Comparison of ENCODE assay signal across 1 cellular context in the genomic region with DNA sequence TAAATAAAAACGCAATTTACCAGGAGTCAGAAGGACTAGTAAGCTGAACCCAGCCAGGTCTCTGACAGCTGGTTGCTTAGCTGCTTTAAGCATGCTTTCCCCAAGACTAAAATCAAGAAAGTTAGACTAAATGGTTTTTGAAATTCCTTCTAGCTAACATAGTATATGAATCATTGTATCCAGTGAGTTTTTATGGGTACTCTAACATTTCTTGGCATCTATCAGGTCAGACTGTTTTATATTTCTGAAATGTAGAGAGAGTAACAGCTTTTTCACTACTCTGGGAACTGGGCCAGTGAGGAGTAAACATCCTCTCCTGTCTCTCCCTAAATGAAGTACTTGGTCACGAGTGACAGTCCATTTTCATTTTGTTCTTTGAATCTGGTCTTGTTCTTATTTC.
TF ChIP-seq lines count a peak whose summit lies in the region.

No MANE protein-coding gene starts in this region.

TF ChIP-seq in HEK293, 187 proteins besides CTCF, POLR2A, EP300 and RAD21 (continued from another document):
- TF ChIP-seq, protein P1, sequence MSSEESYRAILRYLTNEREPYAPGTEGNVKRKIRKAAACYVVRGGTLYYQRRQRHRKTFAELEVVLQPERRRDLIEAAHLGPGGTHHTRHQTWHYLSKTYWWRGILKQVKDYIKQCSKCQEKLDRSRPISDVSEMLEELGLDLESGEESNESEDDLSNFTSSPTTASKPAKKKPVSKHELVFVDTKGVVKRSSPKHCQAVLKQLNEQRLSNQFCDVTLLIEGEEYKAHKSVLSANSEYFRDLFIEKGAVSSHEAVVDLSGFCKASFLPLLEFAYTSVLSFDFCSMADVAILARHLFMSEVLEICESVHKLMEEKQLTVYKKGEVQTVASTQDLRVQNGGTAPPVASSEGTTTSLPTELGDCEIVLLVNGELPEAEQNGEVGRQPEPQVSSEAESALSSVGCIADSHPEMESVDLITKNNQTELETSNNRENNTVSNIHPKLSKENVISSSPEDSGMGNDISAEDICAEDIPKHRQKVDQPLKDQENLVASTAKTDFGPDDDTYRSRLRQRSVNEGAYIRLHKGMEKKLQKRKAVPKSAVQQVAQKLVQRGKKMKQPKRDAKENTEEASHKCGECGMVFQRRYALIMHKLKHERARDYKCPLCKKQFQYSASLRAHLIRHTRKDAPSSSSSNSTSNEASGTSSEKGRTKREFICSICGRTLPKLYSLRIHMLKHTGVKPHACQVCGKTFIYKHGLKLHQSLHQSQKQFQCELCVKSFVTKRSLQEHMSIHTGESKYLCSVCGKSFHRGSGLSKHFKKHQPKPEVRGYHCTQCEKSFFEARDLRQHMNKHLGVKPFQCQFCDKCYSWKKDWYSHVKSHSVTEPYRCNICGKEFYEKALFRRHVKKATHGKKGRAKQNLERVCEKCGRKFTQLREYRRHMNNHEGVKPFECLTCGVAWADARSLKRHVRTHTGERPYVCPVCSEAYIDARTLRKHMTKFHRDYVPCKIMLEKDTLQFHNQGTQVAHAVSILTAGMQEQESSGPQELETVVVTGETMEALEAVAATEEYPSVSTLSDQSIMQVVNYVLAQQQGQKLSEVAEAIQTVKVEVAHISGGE (tag by site-specific recombination; conservative IDR thresholded peaks at IDR 0.05; ENCODE audit: low read depth), result no peak
- TF ChIP-seq ZNF146 (tag by site-specific recombination; IDR thresholded peaks at IDR 0.05), result no peak
- TF ChIP-seq, protein P2, sequence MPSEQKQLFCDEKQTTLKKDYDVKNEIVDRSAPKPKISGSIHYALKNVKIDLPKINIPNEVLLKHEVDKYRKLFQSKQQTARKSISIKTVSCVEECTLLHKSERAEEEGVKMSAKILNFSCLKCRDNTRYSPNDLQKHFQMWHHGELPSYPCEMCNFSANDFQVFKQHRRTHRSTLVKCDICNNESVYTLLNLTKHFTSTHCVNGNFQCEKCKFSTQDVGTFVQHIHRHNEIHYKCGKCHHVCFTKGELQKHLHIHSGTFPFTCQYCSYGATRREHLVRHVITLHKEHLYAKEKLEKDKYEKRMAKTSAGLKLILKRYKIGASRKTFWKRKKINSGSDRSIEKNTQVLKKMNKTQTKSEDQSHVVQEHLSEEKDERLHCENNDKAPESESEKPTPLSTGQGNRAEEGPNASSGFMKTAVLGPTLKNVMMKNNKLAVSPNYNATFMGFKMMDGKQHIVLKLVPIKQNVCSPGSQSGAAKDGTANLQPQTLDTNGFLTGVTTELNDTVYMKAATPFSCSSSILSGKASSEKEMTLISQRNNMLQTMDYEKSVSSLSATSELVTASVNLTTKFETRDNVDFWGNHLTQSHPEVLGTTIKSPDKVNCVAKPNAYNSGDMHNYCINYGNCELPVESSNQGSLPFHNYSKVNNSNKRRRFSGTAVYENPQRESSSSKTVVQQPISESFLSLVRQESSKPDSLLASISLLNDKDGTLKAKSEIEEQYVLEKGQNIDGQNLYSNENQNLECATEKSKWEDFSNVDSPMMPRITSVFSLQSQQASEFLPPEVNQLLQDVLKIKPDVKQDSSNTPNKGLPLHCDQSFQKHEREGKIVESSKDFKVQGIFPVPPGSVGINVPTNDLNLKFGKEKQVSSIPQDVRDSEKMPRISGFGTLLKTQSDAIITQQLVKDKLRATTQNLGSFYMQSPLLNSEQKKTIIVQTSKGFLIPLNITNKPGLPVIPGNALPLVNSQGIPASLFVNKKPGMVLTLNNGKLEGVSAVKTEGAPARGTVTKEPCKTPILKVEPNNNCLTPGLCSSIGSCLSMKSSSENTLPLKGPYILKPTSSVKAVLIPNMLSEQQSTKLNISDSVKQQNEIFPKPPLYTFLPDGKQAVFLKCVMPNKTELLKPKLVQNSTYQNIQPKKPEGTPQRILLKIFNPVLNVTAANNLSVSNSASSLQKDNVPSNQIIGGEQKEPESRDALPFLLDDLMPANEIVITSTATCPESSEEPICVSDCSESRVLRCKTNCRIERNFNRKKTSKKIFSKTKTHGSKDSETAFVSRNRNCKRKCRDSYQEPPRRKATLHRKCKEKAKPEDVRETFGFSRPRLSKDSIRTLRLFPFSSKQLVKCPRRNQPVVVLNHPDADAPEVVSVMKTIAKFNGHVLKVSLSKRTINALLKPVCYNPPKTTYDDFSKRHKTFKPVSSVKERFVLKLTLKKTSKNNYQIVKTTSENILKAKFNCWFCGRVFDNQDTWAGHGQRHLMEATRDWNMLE (tag by site-specific recombination; conservative IDR thresholded peaks at IDR 0.05; ENCODE audit: low read depth), result no peak
- no peak for TF ChIP-seq ZNF366 (tag by site-specific recombination; conservative IDR thresholded peaks at IDR 0.05)
TF ChIP-seq in HEK293: peak in this region for 4.
